8 cellular contexts compared by ENCODE assay signal in the genomic region with DNA sequence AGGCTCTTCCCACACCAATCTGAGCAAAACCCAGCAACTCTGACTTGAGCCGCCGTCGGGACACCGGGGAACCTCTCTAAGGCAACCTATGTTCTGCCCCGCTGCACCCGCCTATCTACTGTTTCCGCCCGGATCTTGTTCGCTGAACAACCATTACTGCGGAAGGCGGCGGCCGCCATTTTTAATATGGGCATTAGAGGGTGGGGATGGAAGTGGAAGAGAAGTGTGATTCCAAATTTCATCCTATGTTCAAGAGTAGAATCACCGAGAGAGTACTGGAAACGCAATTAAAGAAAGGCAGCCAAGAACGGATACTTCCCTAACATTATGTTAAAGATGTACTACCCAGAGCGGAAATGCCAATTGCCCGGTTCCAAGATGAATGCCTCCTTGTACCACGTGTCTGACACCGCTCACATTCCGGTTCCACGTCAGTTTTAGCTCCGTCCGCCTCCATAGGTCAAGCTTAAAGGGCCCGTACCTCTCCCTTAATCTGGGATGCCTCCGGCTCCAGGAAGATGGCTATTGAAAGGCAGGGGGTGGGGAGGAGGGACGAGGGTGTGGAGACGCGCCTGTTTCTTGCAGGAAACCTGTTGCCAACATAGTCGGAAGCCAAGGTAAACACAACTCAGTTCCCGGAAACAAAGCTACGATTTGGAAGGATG. TPM values are rescaled to one million over a fixed set of nuclear protein-coding genes. Genes with fewer than 3 reads are reported as not detected.
DNase-seq lines count a peak whose midpoint lies in the region; ATAC-seq, FAIRE-seq and TF ChIP-seq lines count a peak whose summit lies in the region.

A gene (minus strand): TSS at position 95 of the 665 bp plus-strand sequence. CDS start 198 bp downstream, outside the sequence.

- TF ChIP-seq CTCF in GM10266 (IDR thresholded peaks at IDR 0.05; ENCODE audit: control insufficient read depth, insufficient read depth, low read depth, missing control alignments) (no peak), cardiac muscle cell (IDR thresholded peaks at IDR 0.05; ENCODE audit: low read depth, low read length) (no peak), pancreas (IDR thresholded peaks at IDR 0.05) (no peak), tibial artery (IDR thresholded peaks at IDR 0.05) (no peak)

- H3K27ac ChIP-seq in cardiac muscle cell (peak within 1 kb of the TSS; percentile 97), pancreas (peak within 1 kb of the TSS; percentile 79 to 96 (median 87)), tibial artery (peak within 1 kb of the TSS; percentile 83 to 93)

- peaks cover 18% of the 10 kb centered on the region for H3K4me1 ChIP-seq in adipocyte (ENCODE audit: control insufficient read depth, insufficient read depth, low read length)
- H3K4me1 ChIP-seq in cardiac muscle cell (ENCODE audit: low read depth), result peaks cover 15% of the 10 kb centered on the region
- H3K4me1 ChIP-seq in pancreas, result peaks cover 6 to 26% (median 18%) of the 10 kb centered on the region in 3 donors
- H3K4me1 ChIP-seq in tibial artery, result peaks cover 9 to 37% (median 24%) of the 10 kb centered on the region in 4 donors

- H3K27me3 ChIP-seq in adipocyte (replicated peaks; ENCODE audit: control insufficient read depth, insufficient read depth, low read length), result no peaks in the 10 kb centered on the region
- H3K27me3 ChIP-seq in cardiac muscle cell, result no peaks in the 10 kb centered on the region
- no peaks in the 10 kb centered on the region for H3K27me3 ChIP-seq in pancreas
- H3K27me3 ChIP-seq in tibial artery, result no peaks in the 10 kb centered on the region

- FAIRE-seq in pancreas (lab: Jason Lieb, UNC), result peak; percentile 13

- ATAC-seq in HG02759 (IDR thresholded peaks at IDR 0.05; ENCODE audit: unreplicated experiment) (peak; percentile 79), pancreas (peak; percentile 91 to 95 (median 92))

- peak within 1 kb of the TSS; percentile 91 for H3K9ac ChIP-seq in adipocyte (ENCODE audit: low read length)

- DNase-seq in GM10266 (ENCODE audit: extremely low spot score) (peak; percentile 81), NCI-H1417 (lab: John Stamatoyannopoulos, UW) (peak; percentile 94 to 99 (median 98)), SW480 (ENCODE audit: low spot score) (peak; percentile 99), adipocyte (ENCODE audit: low read depth) (peak; percentile 97), cardiac muscle cell (ENCODE audit: low read depth in 1 of 2, low spot score in 1 of 2) (peak; percentile 95 to 99), pancreas (peak; percentile 85 to 94 (median 91)), tibial artery (peak; percentile 95 to 96)

- intact Hi-C loops in pancreas (cut with DNase I) (no loop called here), tibial artery (cut with DNase I; ENCODE audit: low total_unique reads) (loop anchor here (10.0 kb wide), 1 partner anchor 223 kb away; no protein-coding TSS in a partner anchor)

- H3K9me3 ChIP-seq in adipocyte (ENCODE audit: control insufficient read depth, low read length) (no peaks in the 10 kb centered on the region), cardiac muscle cell (ENCODE audit: low read depth) (no peaks in the 10 kb centered on the region), pancreas (no peaks in the 10 kb centered on the region), tibial artery (no peaks in the 10 kb centered on the region)

- H3K4me3 ChIP-seq in adipocyte (ENCODE audit: low read length) (peak within 1 kb of the TSS; percentile 85), cardiac muscle cell (peak within 1 kb of the TSS; percentile 51), pancreas (peak within 1 kb of the TSS; percentile 67 to 86 (median 78)), tibial artery (peak within 1 kb of the TSS; percentile 63 to 93)

- peaks cover 19% of the 10 kb centered on the region for H3K36me3 ChIP-seq in adipocyte (ENCODE audit: control insufficient read depth, insufficient read depth, low read length, severe bottlenecking)
- peaks cover 17% of the 10 kb centered on the region for H3K36me3 ChIP-seq in cardiac muscle cell
- H3K36me3 ChIP-seq in pancreas, result peaks cover 0 to 12% (median 0%) of the 10 kb centered on the region in 3 donors
- peaks cover 3 to 16% (median 14%) of the 10 kb centered on the region in 3 donors for H3K36me3 ChIP-seq in tibial artery

- 0% methylated on average over 32 of the region's 32 CpGs for WGBS in pancreas, 2 donors

RNA-seq across cellular contexts. Expression of the gene that starts here (rescaled TPM):
- total RNA-seq in cardiac muscle cell, result 31.4 and 36.0 TPM in 2 replicates
- 57.9 and 77.3 TPM in 2 replicates for polyA plus RNA-seq in cardiac muscle cell
- 10 to 100 TPM; 21.3 to 46.2 (median 26.1) TPM for total RNA-seq in pancreas
- polyA plus RNA-seq in pancreas, result 10 to 100 TPM; 30.6 to 31.9 TPM

Comparison
In these comparisons a context has a peak if more than half of its experiments do, and no peak if none do; other contexts are left out.
1. Peak in every context shown above with its lines: DNase-seq, ATAC-seq, H3K4me3 ChIP-seq and H3K27ac ChIP-seq.